ENCODE assay signal across 8 cellular contexts in genomic region chr11:112321521-112322172, GRCh38.
A peak's percentile ranks its signal among the peaks of the same experiment; 100 is the strongest.
DNase-seq lines count a peak whose midpoint lies in the region; ATAC-seq and TF ChIP-seq lines count a peak whose summit lies in the region.

No MANE protein-coding gene starts in this region.

- H4K20me1 ChIP-seq in mammary epithelial cell (ENCODE audit: insufficient read depth, low read length), result no peaks in the 10 kb centered on the region

- H3K9me3 ChIP-seq in mammary epithelial cell (replicated peaks; ENCODE audit: insufficient read depth, low read length) (no peaks in the 10 kb centered on the region), mucosa of descending colon (no peaks in the 10 kb centered on the region)

- BruUV-seq in mammary epithelial cell (replicated peaks; lab: Mats Ljungman, UMichigan), result no TSS peak

- dilution Hi-C loops in mammary epithelial cell (cut with HindIII; ENCODE audit: low sequenced_read_pairs), result no loop called here

- in situ Hi-C loops in mammary epithelial cell (cut with MboI; ENCODE audit: low sequenced_read_pairs in 2 of 2), result no loop called here

- intact Hi-C loops in mammary epithelial cell (cut with micrococcal nuclease) (no loop called here), mucosa of descending colon (cut with DNase I, micrococcal nuclease) (no loop called here), posterior cingulate gyrus (cut with DNase I) (no loop called here)

- DNase-seq in SIG-M5 treated with dmso at 0.1 percent for 504 hours (lab: John Stamatoyannopoulos, UW; ENCODE audit: unreplicated experiment) (peak; percentile 20), SIG-M5 (lab: John Stamatoyannopoulos, UW) (no peak), NCI-H2196 (lab: John Stamatoyannopoulos, UW; ENCODE audit: unreplicated experiment) (peak; percentile 83), mammary epithelial cell (peak; percentile 98), mucosa of descending colon (peak; percentile 67 to 85 (median 75)), posterior cingulate gyrus (no peak)
- DNase-seq in activated CD4-positive, alpha-beta T cell treated with anti-CD3 and anti-CD28 coated beads, Interleukin-2, amount 50 U/mL, for 1 hour, result no peak

- H2AFZ ChIP-seq in mammary epithelial cell (ENCODE audit: low read depth, low read length), result no peak overlapping the region

- H3K27me3 ChIP-seq in mammary epithelial cell (ENCODE audit: insufficient read depth, low read length), result no peaks in the 10 kb centered on the region

- peak overlapping the region; percentile 39 for H3K4me2 ChIP-seq in mammary epithelial cell (ENCODE audit: insufficient read depth, low read depth, low read length)

- TF ChIP-seq CTCF in mammary epithelial cell (conservative IDR thresholded peaks at IDR 0.05 in 1 of 2, IDR thresholded peaks at IDR 0.05 in 1 of 2; ENCODE audit: extremely low read depth in 1 of 2, insufficient read depth in 1 of 2, low read depth in 1 of 2, low read length in 2 of 2) (no peak), mucosa of descending colon (IDR thresholded peaks at IDR 0.05) (no peak)

- no peak overlapping the region for H3K9ac ChIP-seq in mammary epithelial cell (ENCODE audit: insufficient read depth, low read length)

- no peaks in the 10 kb centered on the region for H3K79me2 ChIP-seq in mammary epithelial cell (ENCODE audit: insufficient read depth, low read length)

- WGBS in mammary epithelial cell (ENCODE audit: low coverage, missing lambda C conversion rate), result 5% methylated on average over 7 of the region's 8 CpGs

- CTCF ChIA-PET in mammary epithelial cell (lab: Charles Lee; ENCODE audit: low non-redundant PET), result no interaction called here

- H3K36me3 ChIP-seq in mammary epithelial cell (ENCODE audit: insufficient read depth, low read length), result no peaks in the 10 kb centered on the region
- H3K36me3 ChIP-seq in mucosa of descending colon (ENCODE audit: low read depth), result no peaks in the 10 kb centered on the region

- peaks cover 40% of the 10 kb centered on the region for H3K4me1 ChIP-seq in mammary epithelial cell (ENCODE audit: insufficient read depth, low read length)
- H3K4me1 ChIP-seq in mucosa of descending colon (ENCODE audit: low read depth), result peaks cover 18% of the 10 kb centered on the region

- ATAC-seq in mucosa of descending colon (peak; percentile 95), HG03439 (IDR thresholded peaks at IDR 0.05; ENCODE audit: unreplicated experiment) (no peak)

- no peak overlapping the region for H3K4me3 ChIP-seq in mammary epithelial cell (replicated peaks in 1 of 3; ENCODE audit: insufficient read depth in 1 of 3, low read depth in 2 of 3, low read length in 3 of 3)
- H3K4me3 ChIP-seq in mucosa of descending colon, result no peak overlapping the region

- H3K27ac ChIP-seq in mammary epithelial cell (ENCODE audit: insufficient read depth, low read depth, low read length), result peak overlapping the region; percentile 69

Comparison
In these comparisons a context has a peak if more than half of its experiments do, and no peak if none do; other contexts are left out.
1. DNase-seq: peak in SIG-M5 treated with dmso at 0.1 percent for 504 hours (single experiment), NCI-H2196 (single experiment), mammary epithelial cell (single experiment) and mucosa of descending colon (3 of 3); none in SIG-M5 (single experiment), activated CD4-positive, alpha-beta T cell treated with anti-CD3 and anti-CD28 coated beads, Interleukin-2, amount 50 U/mL, for 1 hour (single experiment) and posterior cingulate gyrus (0 of 10).